Comparison of ENCODE assay signal across 22 cellular contexts in the genomic region with DNA sequence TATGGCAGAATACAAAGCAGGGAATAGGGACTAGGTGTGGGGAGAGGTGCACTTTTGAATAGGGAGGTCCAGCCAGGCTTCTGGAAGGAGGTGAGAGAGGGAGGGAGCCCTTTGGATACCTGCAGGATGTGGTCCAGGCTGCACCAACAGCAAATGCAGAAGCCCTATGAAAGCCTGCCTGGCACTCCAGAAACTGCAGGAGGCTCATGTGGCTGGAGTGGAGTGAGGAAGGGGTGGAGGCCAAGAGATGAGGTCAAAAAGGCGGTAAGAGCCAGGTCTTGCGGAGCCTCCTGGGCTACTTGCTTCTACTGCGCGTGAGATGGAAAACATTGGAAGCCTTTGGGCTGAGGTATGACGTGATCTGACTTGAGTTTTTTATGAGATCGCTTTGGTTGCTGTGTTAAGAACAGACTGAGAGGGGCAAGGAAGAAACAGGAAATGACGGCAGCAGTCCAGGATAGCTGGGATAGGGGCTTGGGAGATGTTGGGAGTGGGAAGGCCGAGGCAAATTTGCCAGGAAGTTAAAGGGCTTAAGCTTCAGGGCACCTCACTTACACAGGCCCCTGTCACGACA.
"Had no signal": no experiment of that assay in that cellular context is flagged by ENCODE, and none has a peak within 500 bp of the region (broad histone marks: within the 10 kb centered on the region; RNA-seq: fewer than 3 reads in every experiment).

No MANE protein-coding gene starts in this region.

- H3K4me3 Mint-ChIP-seq: activated naive CD8-positive, alpha-beta T cell; naive thymus-derived CD4-positive, alpha-beta T cell; stimulated activated naive B cell treated with anti-CD40 and anti-IgM and Interleukin-4, amounts not matched to agents 10 μg/mL and 1 μg/mL and 100 μg/mL, for 72 hours; WTC11 had no signal

- ATAC-seq: foreskin keratinocyte; naive thymus-derived CD4-positive, alpha-beta T cell; psoas muscle; right cardiac atrium; stimulated activated naive B cell treated with anti-CD40 and anti-IgM and Interleukin-4, amounts not matched to agents 10 μg/mL and 1 μg/mL and 100 μg/mL, for 72 hours; WTC11 had no signal

- H3K9me3 Mint-ChIP-seq: naive thymus-derived CD4-positive, alpha-beta T cell; stimulated activated naive B cell treated with anti-CD40 and anti-IgM and Interleukin-4, amounts not matched to agents 10 μg/mL and 1 μg/mL and 100 μg/mL, for 72 hours; WTC11 had no signal

- H3K36me3 Mint-ChIP-seq: activated naive CD8-positive, alpha-beta T cell; naive thymus-derived CD4-positive, alpha-beta T cell; stimulated activated naive B cell treated with anti-CD40 and anti-IgM and Interleukin-4, amounts not matched to agents 10 μg/mL and 1 μg/mL and 100 μg/mL, for 72 hours; WTC11 had no signal

- DNase-seq: activated CD4-positive, alpha-beta T cell treated with anti-CD3 and anti-CD28 coated beads, Interleukin-2, amount 50 U/mL, for 48 hours; activated gamma-delta T cell treated with Interleukin-2 at 50 U/mL for 16 hours; brain microvascular endothelial cell; caudate nucleus; dermis blood vessel endothelial cell; effector CD8-positive, alpha-beta T cell; foreskin keratinocyte; left ventricle myocardium inferior; naive thymus-derived CD4-positive, alpha-beta T cell; ovary; psoas muscle; right cardiac atrium; SK-N-SH; stimulated activated CD4-positive, alpha-beta T cell treated with anti-CD3 and anti-CD28 coated beads, Interleukin-12 subunit alpha, Interleukin-12 subunit beta, amount 100 ng/mL, for 4 hours; stimulated activated naive B cell treated with anti-CD40 and anti-IgM and Interleukin-4, amounts not matched to agents 10 μg/mL and 1 μg/mL and 100 μg/mL, for 72 hours; T1000; trophoblast cell had no signal

- H3K27ac Mint-ChIP-seq: stimulated activated naive B cell treated with anti-CD40 and anti-IgM and Interleukin-4, amounts not matched to agents 10 μg/mL and 1 μg/mL and 100 μg/mL, for 72 hours; WTC11 had no signal

- H3K4me1 ChIP-seq: foreskin keratinocyte had no signal

- H3K36me3 ChIP-seq: adrenal gland, ascending aorta, brain microvascular endothelial cell, left ventricle myocardium inferior, ovary, vagina had no signal

- H3K9me3 ChIP-seq: adrenal gland, ascending aorta, left ventricle myocardium inferior, ovary, psoas muscle, SK-N-SH, vagina had no signal

- H3K27me3 Mint-ChIP-seq: activated naive CD8-positive, alpha-beta T cell had no signal

- H3K27ac ChIP-seq: adrenal gland, brain microvascular endothelial cell, foreskin keratinocyte, left ventricle myocardium inferior, ovary, psoas muscle, vagina had no signal

- H3K27me3 ChIP-seq: adrenal gland, ascending aorta, brain microvascular endothelial cell, ovary, vagina had no signal

- H3K4me3 ChIP-seq: adrenal gland, ascending aorta, left ventricle myocardium inferior, ovary, psoas muscle, vagina had no signal
